Comparison of ENCODE assay signal across 31 cellular contexts in genomic region chr21:42343101-42343500, GRCh38. TPM values are rescaled to one million over a fixed set of nuclear protein-coding genes. Genes with fewer than 3 reads are reported as not detected.
"Had no signal": no experiment of that assay in that cellular context is flagged by ENCODE, and none has a peak within 500 bp of the region (broad histone marks: within the 10 kb centered on the region; RNA-seq: fewer than 3 reads in every experiment).

No MANE protein-coding gene starts in this region.

- H3K4me2 ChIP-seq: KMS-11 had no signal

- H3K27ac Mint-ChIP-seq: activated CD4-positive, alpha-beta memory T cell treated with anti-CD3 and anti-CD28 coated beads for 36 hours; activated CD4-positive, alpha-beta T cell treated with anti-CD3 and anti-CD28 coated beads, Interleukin-2, amount 10 ng/mL, durations not matched to agents 7 days and 5 days; activated naive CD8-positive, alpha-beta T cell treated with anti-CD3 and anti-CD28 coated beads, Interleukin-2, amount 10 ng/mL, durations not matched to agents 7 days and 5 days; activated T-cell treated with anti-CD3 and anti-CD28 coated beads, Interleukin-2, amount 50 U/mL, for 72 hours; IgD-negative memory B cell; T-helper 2 cell treated with Interferon-gamma antibody and Interleukin-4, amounts not matched to agents 5 μg/mL and 100 μg/mL, for 36 hours; WTC11 had no signal

- H3K9me3 Mint-ChIP-seq: activated CD4-positive, alpha-beta memory T cell treated with anti-CD3 and anti-CD28 coated beads for 36 hours; activated CD4-positive, alpha-beta T cell treated with anti-CD3 and anti-CD28 coated beads, Interleukin-2, amount 10 ng/mL, durations not matched to agents 7 days and 5 days; activated naive CD8-positive, alpha-beta T cell treated with anti-CD3 and anti-CD28 coated beads, Interleukin-2, amount 10 ng/mL, durations not matched to agents 7 days and 5 days; activated T-cell treated with anti-CD3 and anti-CD28 coated beads, Interleukin-2, amount 50 U/mL, for 72 hours; IgD-negative memory B cell; T-helper 2 cell treated with Interferon-gamma antibody and Interleukin-4, amounts not matched to agents 5 μg/mL and 100 μg/mL, for 36 hours; WTC11 had no signal

- H3K9me3 ChIP-seq: adrenal gland, Peyer's patch, SJSA1 had no signal

- H3K27me3 Mint-ChIP-seq: activated CD4-positive, alpha-beta memory T cell treated with anti-CD3 and anti-CD28 coated beads for 36 hours; activated CD4-positive, alpha-beta T cell treated with anti-CD3 and anti-CD28 coated beads, Interleukin-2, amount 10 ng/mL, durations not matched to agents 7 days and 5 days; activated naive CD8-positive, alpha-beta T cell treated with anti-CD3 and anti-CD28 coated beads, Interleukin-2, amount 10 ng/mL, durations not matched to agents 7 days and 5 days had no signal

- H3K4me3 ChIP-seq: adrenal gland, Peyer's patch, SJSA1 had no signal

- H3K27me3 ChIP-seq: adrenal gland, Peyer's patch, SJSA1 had no signal

- H3K9ac ChIP-seq: KMS-11 had no signal

- ATAC-seq: activated T-cell treated with anti-CD3 and anti-CD28 coated beads, Interleukin-2, amount 50 U/mL, for 72 hours; SK-N-SH treated with all-trans-retinoic acid at 6 μM for 48 hours; WTC11 had no signal

- H3K36me3 ChIP-seq: adrenal gland, Peyer's patch, SJSA1 had no signal

- H3K4me3 Mint-ChIP-seq: activated CD4-positive, alpha-beta memory T cell treated with anti-CD3 and anti-CD28 coated beads for 36 hours; activated CD4-positive, alpha-beta T cell treated with anti-CD3 and anti-CD28 coated beads, Interleukin-2, amount 10 ng/mL, durations not matched to agents 7 days and 5 days; activated naive CD8-positive, alpha-beta T cell treated with anti-CD3 and anti-CD28 coated beads, Interleukin-2, amount 10 ng/mL, durations not matched to agents 7 days and 5 days; activated T-cell treated with anti-CD3 and anti-CD28 coated beads, Interleukin-2, amount 50 U/mL, for 72 hours; IgD-negative memory B cell; T-helper 2 cell treated with Interferon-gamma antibody and Interleukin-4, amounts not matched to agents 5 μg/mL and 100 μg/mL, for 36 hours; WTC11 had no signal

- H3K4me1 Mint-ChIP-seq: activated naive CD8-positive, alpha-beta T cell treated with anti-CD3 and anti-CD28 coated beads, Interleukin-2, amount 10 ng/mL, durations not matched to agents 7 days and 5 days had no signal

- H3K36me3 Mint-ChIP-seq: activated CD4-positive, alpha-beta memory T cell treated with anti-CD3 and anti-CD28 coated beads for 36 hours; activated naive CD8-positive, alpha-beta T cell treated with anti-CD3 and anti-CD28 coated beads, Interleukin-2, amount 10 ng/mL, durations not matched to agents 7 days and 5 days; WTC11 had no signal

- H3K4me1 ChIP-seq: adrenal gland, SJSA1 had no signal

- H3K27ac ChIP-seq: adrenal gland, KMS-11, Peyer's patch, RWPE1, SJSA1 had no signal

- DNase-seq: activated CD4-positive, alpha-beta memory T cell treated with anti-CD3 and anti-CD28 coated beads for 36 hours; activated CD4-positive, alpha-beta T cell treated with anti-CD3 and anti-CD28 coated beads, Interleukin-2, amount 10 ng/mL, durations not matched to agents 7 days and 5 days; activated naive CD4-positive, alpha-beta T cell treated with anti-CD3 and anti-CD28 coated beads, Interleukin-2, amount 50 U/mL, for 16 hours; activated naive CD8-positive, alpha-beta T cell treated with anti-CD3 and anti-CD28 coated beads, Interleukin-2, amount 10 ng/mL, durations not matched to agents 7 days and 5 days; activated T-cell treated with anti-CD3 and anti-CD28 coated beads, Interleukin-2, amount 50 U/mL, for 72 hours; anterior cingulate cortex; cerebellar nuclear complex; NCI-H1092; NCI-H1417 treated with DMSO at 0.1 percent for 48 hours; NCI-H1694; NCI-H2029; NCI-H2107; NCI-H2171 treated with DMSO at 0.1 percent for 48 hours; NCI-H226; NCI-H526; NCI-H774; Peyer's patch; Right ventricle myocardium superior; SW 1271 had no signal

RNA-seq across cellular contexts. Expression of gene TFF2, which starts 7.7 kb away (rescaled TPM):
- total RNA-seq: activated CD4-positive, alpha-beta memory T cell treated with anti-CD3 and anti-CD28 coated beads for 36 hours; activated CD4-positive, alpha-beta T cell treated with anti-CD3 and anti-CD28 coated beads, Interleukin-2, amount 10 ng/mL, durations not matched to agents 7 days and 5 days; activated naive CD8-positive, alpha-beta T cell treated with anti-CD3 and anti-CD28 coated beads, Interleukin-2, amount 10 ng/mL, durations not matched to agents 7 days and 5 days; activated T-cell treated with anti-CD3 and anti-CD28 coated beads, Interleukin-2, amount 50 U/mL, for 72 hours; adrenal gland; cardiac septum; MCF 10A; NCI-H460; Right ventricle myocardium superior; SJSA1; T-helper 1 cell treated with Interleukin-12 subunit alpha and Interleukin-12 subunit beta and Interleukin-4 antibody, amounts not matched to agents 30 ng/mL and 1 ng/mL, for 36 hours had no signal
- polyA plus RNA-seq: IgD-negative memory B cell had no signal

RNA-seq across cellular contexts. Expression of gene TFF1, which starts 23.2 kb away (rescaled TPM):
- total RNA-seq: activated CD4-positive, alpha-beta memory T cell treated with anti-CD3 and anti-CD28 coated beads for 36 hours; activated CD4-positive, alpha-beta T cell treated with anti-CD3 and anti-CD28 coated beads, Interleukin-2, amount 10 ng/mL, durations not matched to agents 7 days and 5 days; activated naive CD8-positive, alpha-beta T cell treated with anti-CD3 and anti-CD28 coated beads, Interleukin-2, amount 10 ng/mL, durations not matched to agents 7 days and 5 days; cardiac septum; MCF 10A; NCI-H460; Right ventricle myocardium superior; SJSA1; T-helper 1 cell treated with Interleukin-12 subunit alpha and Interleukin-12 subunit beta and Interleukin-4 antibody, amounts not matched to agents 30 ng/mL and 1 ng/mL, for 36 hours had no signal
- polyA plus RNA-seq: IgD-negative memory B cell had no signal

RNA-seq across cellular contexts. Expression of gene TFF3, which starts 27.9 kb away (rescaled TPM):
- total RNA-seq: activated CD4-positive, alpha-beta memory T cell treated with anti-CD3 and anti-CD28 coated beads for 36 hours; activated CD4-positive, alpha-beta T cell treated with anti-CD3 and anti-CD28 coated beads, Interleukin-2, amount 10 ng/mL, durations not matched to agents 7 days and 5 days; activated naive CD8-positive, alpha-beta T cell treated with anti-CD3 and anti-CD28 coated beads, Interleukin-2, amount 10 ng/mL, durations not matched to agents 7 days and 5 days; activated T-cell treated with anti-CD3 and anti-CD28 coated beads, Interleukin-2, amount 50 U/mL, for 72 hours; MCF 10A; NCI-H460; SJSA1; T-helper 1 cell treated with Interleukin-12 subunit alpha and Interleukin-12 subunit beta and Interleukin-4 antibody, amounts not matched to agents 30 ng/mL and 1 ng/mL, for 36 hours had no signal
- polyA plus RNA-seq: IgD-negative memory B cell had no signal

RNA-seq across cellular contexts. Expression of gene TMPRSS3, which starts 52.8 kb away (rescaled TPM):
- total RNA-seq: cardiac septum, Right ventricle myocardium superior had no signal
- polyA plus RNA-seq: IgD-negative memory B cell had no signal
